In genomic region chr12:122870163-122870842, GRCh38 we compare ENCODE assay signal across 1 cellular context.
TF ChIP-seq lines count a peak whose summit lies in the region.

No MANE protein-coding gene starts in this region.

TF ChIP-seq in HepG2, 621 proteins besides CTCF, POLR2A, EP300 and RAD21:
- TF ChIP-seq SPEN (CRISPR knock-in tag; IDR thresholded peaks at IDR 0.05; ENCODE audit: low read depth): no peak
- no peak for TF ChIP-seq MATR3 (CRISPR knock-in tag; IDR thresholded peaks at IDR 0.05)
- 0 out of 2 replicates have a peak, but pooled peaks have one; percentile 18 for TF ChIP-seq ZNF121 (CRISPR knock-in tag; IDR thresholded peaks at IDR 0.05)
- TF ChIP-seq, protein P1, sequence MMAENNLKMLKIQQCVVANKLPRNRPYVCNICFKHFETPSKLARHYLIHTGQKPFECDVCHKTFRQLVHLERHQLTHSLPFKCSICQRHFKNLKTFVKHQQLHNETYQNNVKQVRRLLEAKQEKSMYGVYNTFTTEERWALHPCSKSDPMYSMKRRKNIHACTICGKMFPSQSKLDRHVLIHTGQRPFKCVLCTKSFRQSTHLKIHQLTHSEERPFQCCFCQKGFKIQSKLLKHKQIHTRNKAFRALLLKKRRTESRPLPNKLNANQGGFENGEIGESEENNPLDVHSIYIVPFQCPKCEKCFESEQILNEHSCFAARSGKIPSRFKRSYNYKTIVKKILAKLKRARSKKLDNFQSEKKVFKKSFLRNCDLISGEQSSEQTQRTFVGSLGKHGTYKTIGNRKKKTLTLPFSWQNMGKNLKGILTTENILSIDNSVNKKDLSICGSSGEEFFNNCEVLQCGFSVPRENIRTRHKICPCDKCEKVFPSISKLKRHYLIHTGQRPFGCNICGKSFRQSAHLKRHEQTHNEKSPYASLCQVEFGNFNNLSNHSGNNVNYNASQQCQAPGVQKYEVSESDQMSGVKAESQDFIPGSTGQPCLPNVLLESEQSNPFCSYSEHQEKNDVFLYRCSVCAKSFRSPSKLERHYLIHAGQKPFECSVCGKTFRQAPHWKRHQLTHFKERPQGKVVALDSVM (CRISPR knock-in tag; IDR thresholded peaks at IDR 0.05): peak; percentile 22; the same call in 1 of the 2 replicates
- TF ChIP-seq, protein P2, sequence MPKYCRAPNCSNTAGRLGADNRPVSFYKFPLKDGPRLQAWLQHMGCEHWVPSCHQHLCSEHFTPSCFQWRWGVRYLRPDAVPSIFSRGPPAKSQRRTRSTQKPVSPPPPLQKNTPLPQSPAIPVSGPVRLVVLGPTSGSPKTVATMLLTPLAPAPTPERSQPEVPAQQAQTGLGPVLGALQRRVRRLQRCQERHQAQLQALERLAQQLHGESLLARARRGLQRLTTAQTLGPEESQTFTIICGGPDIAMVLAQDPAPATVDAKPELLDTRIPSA (CRISPR knock-in tag; IDR thresholded peaks at IDR 0.05; ENCODE audit: borderline replicate concordance): no peak
